In the genomic region with DNA sequence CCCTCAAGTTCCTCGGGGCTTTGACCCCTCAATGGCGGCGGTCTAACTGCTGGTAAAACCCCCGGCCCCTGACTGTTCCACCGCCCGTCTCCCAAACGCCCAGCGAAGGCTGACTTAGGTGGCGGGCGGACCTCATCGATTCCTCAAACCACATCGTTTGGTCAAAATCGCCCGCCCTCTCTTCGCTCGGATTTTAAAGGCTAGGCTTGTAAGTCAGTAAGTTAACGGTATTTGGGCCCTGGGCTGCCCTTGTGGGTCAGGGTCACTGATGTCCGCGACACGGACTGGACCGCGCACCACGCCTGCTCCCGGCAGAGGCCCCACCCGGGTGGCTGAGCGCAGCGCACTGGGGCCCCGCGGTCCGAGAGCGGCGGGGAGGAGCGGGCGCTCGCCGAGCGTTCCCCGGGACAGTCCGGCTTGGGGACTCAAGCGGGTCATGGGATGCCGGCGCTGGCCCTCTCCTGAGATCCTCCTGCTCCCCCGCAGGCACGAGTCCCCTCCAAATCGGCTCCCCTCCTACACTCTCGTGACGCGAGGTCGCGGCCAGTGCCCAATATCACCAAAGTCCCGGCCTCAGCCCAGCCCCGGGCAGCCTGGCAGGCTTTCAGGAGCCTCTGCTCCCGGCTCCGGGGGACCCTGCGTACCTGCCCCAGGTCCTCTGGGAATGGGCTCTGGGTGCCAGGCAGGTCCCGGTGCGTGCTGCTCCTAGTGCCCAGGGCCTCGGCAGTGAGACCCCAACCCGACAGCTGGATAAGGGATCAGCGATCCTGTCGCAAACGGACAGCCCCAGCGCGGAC, we compare ENCODE assay signal across 8 cellular contexts. TPM values are rescaled to one million over a fixed set of nuclear protein-coding genes. Genes with fewer than 3 reads are reported as not detected.
DNase-seq lines count a peak whose midpoint lies in the region; ATAC-seq and TF ChIP-seq lines count a peak whose summit lies in the region.

No MANE protein-coding gene starts in this region.

- H3K27ac ChIP-seq in cardiac muscle cell: no peak overlapping the region
- peak overlapping the region in 1 of 2 donors; percentile 40 for H3K27ac ChIP-seq in ascending aorta
- H3K27ac ChIP-seq in urinary bladder (ENCODE audit: low read depth): peak overlapping the region; percentile 25

- no peaks in the 10 kb centered on the region for H3K36me3 Mint-ChIP-seq in memory B cell

- H3K36me3 ChIP-seq in cardiac muscle cell (no peaks in the 10 kb centered on the region), ascending aorta (no peaks in the 10 kb centered on the region), urinary bladder (ENCODE audit: insufficient read depth) (no peaks in the 10 kb centered on the region)

- H3K27ac Mint-ChIP-seq in memory B cell: no peak overlapping the region

- DNase-seq in cardiac muscle cell (ENCODE audit: low read depth in 1 of 2, low spot score in 1 of 2): peak in 1 of 2 donors; percentile 61
- no peak for DNase-seq in cardiac septum (ENCODE audit: low spot score)
- no peak for DNase-seq in ascending aorta (ENCODE audit: low spot score in 2 of 2)
- peak in 1 of 2 donors; percentile 29 for DNase-seq in memory B cell (ENCODE audit: low spot score in 2 of 2)
- DNase-seq in HPDE6-E6E7 (ENCODE audit: extremely low spot score): no peak
- DNase-seq in activated gamma-delta T cell treated with Interleukin-2 at 50 U/mL for 16 hours: no peak

- H3K4me3 ChIP-seq in cardiac muscle cell: peak overlapping the region; percentile 61
- peak overlapping the region; percentile 63 to 68 for H3K4me3 ChIP-seq in ascending aorta
- peak overlapping the region; percentile 51 for H3K4me3 ChIP-seq in urinary bladder (ENCODE audit: low read depth, low read length)

- TF ChIP-seq CTCF in cardiac muscle cell (IDR thresholded peaks at IDR 0.05; ENCODE audit: low read depth, low read length): no peak
- TF ChIP-seq CTCF in ascending aorta (IDR thresholded peaks at IDR 0.05): no peak

- H3K27me3 ChIP-seq in cardiac muscle cell (no peaks in the 10 kb centered on the region), ascending aorta (peaks cover 5% of the 10 kb centered on the region)

- H3K9me3 ChIP-seq in cardiac muscle cell (ENCODE audit: low read depth): no peaks in the 10 kb centered on the region
- no peaks in the 10 kb centered on the region for H3K9me3 ChIP-seq in ascending aorta

- H3K9me3 Mint-ChIP-seq in memory B cell: no peaks in the 10 kb centered on the region

- peak overlapping the region; percentile 61 for H3K4me3 Mint-ChIP-seq in memory B cell

- no peaks in the 10 kb centered on the region for H3K4me1 Mint-ChIP-seq in memory B cell

- intact Hi-C loops in cardiac septum (cut with DNase I): no loop called here
- intact Hi-C loops in ascending aorta (cut with DNase I): no loop called here

- 2% methylated on average over 64 of the region's 64 CpGs for WGBS in urinary bladder

- H3K27me3 Mint-ChIP-seq in memory B cell: peaks cover 20% of the 10 kb centered on the region

- peaks cover 36% of the 10 kb centered on the region for H3K4me1 ChIP-seq in cardiac muscle cell (ENCODE audit: low read depth)
- peaks cover 11 to 18% of the 10 kb centered on the region in 2 donors for H3K4me1 ChIP-seq in ascending aorta
- peaks cover 3% of the 10 kb centered on the region for H3K4me1 ChIP-seq in urinary bladder (ENCODE audit: insufficient read depth)

- ATAC-seq in memory B cell (ENCODE audit: low read depth): no peak
- ATAC-seq in HG03045 (IDR thresholded peaks at IDR 0.05; ENCODE audit: unreplicated experiment): no peak

RNA-seq across cellular contexts. Expression of gene FLT1, which starts 1.0 kb away (rescaled TPM):
- total RNA-seq in cardiac muscle cell (10.1 and 14.8 TPM in 2 replicates), cardiac septum (53.4 TPM), ascending aorta (46.0 TPM), urinary bladder (37.5 TPM)
- polyA plus RNA-seq in cardiac muscle cell (7.5 and 7.6 TPM in 2 replicates), urinary bladder (20.3 TPM)
